In genomic region chr4:12615822-12616221, GRCh38 we compare ENCODE assay signal across 15 cellular contexts.
DNase-seq lines count a peak whose midpoint lies in the region; ATAC-seq and TF ChIP-seq lines count a peak whose summit lies in the region.
"Had no signal": no experiment of that assay in that cellular context is flagged by ENCODE, and none has a peak within 500 bp of the region (broad histone marks: within the 10 kb centered on the region; RNA-seq: fewer than 3 reads in every experiment).

No MANE protein-coding gene starts in this region.

- peak; percentile 58; the same call in 2 of the 3 replicates for ATAC-seq in RWPE2 (ENCODE audit: low read depth)
- no peak for ATAC-seq in left lung

- H2AK5ac ChIP-seq in trophoblast cell (ENCODE audit: low read length) = no peak overlapping the region

- no CpG with 5 or more reads among the region's 7 CpGs for WGBS in trophoblast cell (ENCODE audit: extremely low coverage, insufficient coverage, insufficient read length)

- H3K14ac ChIP-seq in trophoblast cell (ENCODE audit: low read length) = peak overlapping the region; percentile 29

- no peak overlapping the region for H2AFZ ChIP-seq in trophoblast cell (ENCODE audit: insufficient read depth, low read length, poor library complexity)

- peak overlapping the region; percentile 30 for H2BK12ac ChIP-seq in trophoblast cell (ENCODE audit: low read length)

- TF ChIP-seq CTCF in RWPE2 (IDR thresholded peaks at IDR 0.05; ENCODE audit: poor library complexity, severe bottlenecking) (no peak), epithelial cell of esophagus (IDR thresholded peaks at IDR 0.05; ENCODE audit: insufficient read depth, low read depth, low read length, missing control alignments) (no peak), left lung (IDR thresholded peaks at IDR 0.05) (no peak)

- H4K8ac ChIP-seq in trophoblast cell (ENCODE audit: low read depth, low read length) = no peak overlapping the region

- intact Hi-C loops in left lung (cut with DNase I) = no loop called here

- peak overlapping the region; percentile 54 for H3K18ac ChIP-seq in trophoblast cell (ENCODE audit: low read length)

- peaks cover 5% of the 10 kb centered on the region for H3K79me1 ChIP-seq in trophoblast cell (ENCODE audit: low read length)

- H2BK120ac ChIP-seq in trophoblast cell (ENCODE audit: insufficient read depth, low read length, poor library complexity) = no peak overlapping the region

- H4K12ac ChIP-seq in trophoblast cell (ENCODE audit: low read depth, low read length) = no peak overlapping the region

- H3K4ac ChIP-seq in trophoblast cell (ENCODE audit: low read depth, low read length) = no peak overlapping the region

- no peak overlapping the region for H3K4me3 ChIP-seq in RWPE2 (ENCODE audit: severe bottlenecking)
- no peak overlapping the region for H3K4me3 ChIP-seq in epithelial cell of esophagus (ENCODE audit: low read length)
- no peak overlapping the region for H3K4me3 ChIP-seq in trophoblast cell (ENCODE audit: low read depth, low read length)
- H3K4me3 ChIP-seq in left lung = no peak overlapping the region

- H3K4me2 ChIP-seq in trophoblast cell (ENCODE audit: low read length) = no peak overlapping the region

- peaks cover 1% of the 10 kb centered on the region for H3K79me2 ChIP-seq in trophoblast cell (ENCODE audit: control insufficient read depth, insufficient read depth, low read length, poor library complexity)

- no peak overlapping the region for H3K27ac ChIP-seq in RWPE2 (ENCODE audit: poor library complexity, severe bottlenecking)
- H3K27ac ChIP-seq in trophoblast cell (ENCODE audit: low read depth, low read length) = no peak overlapping the region
- no peak overlapping the region for H3K27ac ChIP-seq in left lung
- H3K27ac ChIP-seq: C4-2B had no signal

- H2BK5ac ChIP-seq in trophoblast cell (ENCODE audit: low read depth, low read length, poor library complexity) = peak overlapping the region; percentile 5

- H3K4me1 ChIP-seq in RWPE2 (ENCODE audit: insufficient read depth, poor library complexity, severe bottlenecking) = no peaks in the 10 kb centered on the region
- peaks cover 12 to 13% of the 10 kb centered on the region in 2 experiments for H3K4me1 ChIP-seq in trophoblast cell (ENCODE audit: control insufficient read depth in 1 of 2, insufficient read depth in 2 of 2, low read length in 2 of 2)
- no peaks in the 10 kb centered on the region for H3K4me1 ChIP-seq in left lung

- no peaks in the 10 kb centered on the region for H3K27me3 ChIP-seq in RWPE2 (ENCODE audit: insufficient read depth, poor library complexity, severe bottlenecking)
- H3K27me3 ChIP-seq in trophoblast cell (ENCODE audit: insufficient read depth, low read length) = no peaks in the 10 kb centered on the region
- H3K27me3 ChIP-seq in left lung = no peaks in the 10 kb centered on the region

- H3K36me3 ChIP-seq in RWPE2 (ENCODE audit: low read depth) (no peaks in the 10 kb centered on the region), trophoblast cell (ENCODE audit: control insufficient read depth in 1 of 2, insufficient read depth in 2 of 2, low read length in 2 of 2) (no peaks in the 10 kb centered on the region), left lung (no peaks in the 10 kb centered on the region)

- H3K9ac ChIP-seq in trophoblast cell (ENCODE audit: low read length) = no peak overlapping the region

- DNase-seq in M059J (ENCODE audit: low read depth) (peak; percentile 1), RWPE2 (ENCODE audit: low spot score) (no peak), epithelial cell of esophagus (ENCODE audit: low read depth) (peak; percentile 4), trophoblast cell (peak; percentile 84 to 93), amniotic stem cell (lab: John Stamatoyannopoulos, UW) (no peak), NCI-H1048 (lab: John Stamatoyannopoulos, UW) (no peak), left lung (no peak), iPS-NIHi11 (ENCODE audit: low spot score) (no peak)
- DNase-seq: ACHN; Caco-2; CD4-positive, alpha-beta T cell; GDM1; GOT3; H9 had no signal

- H3K9me3 ChIP-seq in RWPE2 (ENCODE audit: severe bottlenecking) (no peaks in the 10 kb centered on the region), trophoblast cell (ENCODE audit: insufficient read depth, low read depth, low read length) (no peaks in the 10 kb centered on the region), left lung (no peaks in the 10 kb centered on the region)
- H3K9me3 ChIP-seq: Caco-2 had no signal

- H3K23ac ChIP-seq in trophoblast cell (ENCODE audit: low read length) = no peak overlapping the region

- H4K91ac ChIP-seq in trophoblast cell (ENCODE audit: low read depth, low read length) = peak overlapping the region; percentile 75

Comparison
In these comparisons a context has a peak if more than half of its experiments do, and no peak if none do; other contexts are left out.
1. DNase-seq: peak in M059J (single experiment), epithelial cell of esophagus (single experiment) and trophoblast cell (2 of 2); none in RWPE2 (single experiment), amniotic stem cell (single experiment), NCI-H1048 (single experiment), left lung (0 of 2) and iPS-NIHi11 (single experiment).